1 cellular context compared by ENCODE assay signal in the genomic region with DNA sequence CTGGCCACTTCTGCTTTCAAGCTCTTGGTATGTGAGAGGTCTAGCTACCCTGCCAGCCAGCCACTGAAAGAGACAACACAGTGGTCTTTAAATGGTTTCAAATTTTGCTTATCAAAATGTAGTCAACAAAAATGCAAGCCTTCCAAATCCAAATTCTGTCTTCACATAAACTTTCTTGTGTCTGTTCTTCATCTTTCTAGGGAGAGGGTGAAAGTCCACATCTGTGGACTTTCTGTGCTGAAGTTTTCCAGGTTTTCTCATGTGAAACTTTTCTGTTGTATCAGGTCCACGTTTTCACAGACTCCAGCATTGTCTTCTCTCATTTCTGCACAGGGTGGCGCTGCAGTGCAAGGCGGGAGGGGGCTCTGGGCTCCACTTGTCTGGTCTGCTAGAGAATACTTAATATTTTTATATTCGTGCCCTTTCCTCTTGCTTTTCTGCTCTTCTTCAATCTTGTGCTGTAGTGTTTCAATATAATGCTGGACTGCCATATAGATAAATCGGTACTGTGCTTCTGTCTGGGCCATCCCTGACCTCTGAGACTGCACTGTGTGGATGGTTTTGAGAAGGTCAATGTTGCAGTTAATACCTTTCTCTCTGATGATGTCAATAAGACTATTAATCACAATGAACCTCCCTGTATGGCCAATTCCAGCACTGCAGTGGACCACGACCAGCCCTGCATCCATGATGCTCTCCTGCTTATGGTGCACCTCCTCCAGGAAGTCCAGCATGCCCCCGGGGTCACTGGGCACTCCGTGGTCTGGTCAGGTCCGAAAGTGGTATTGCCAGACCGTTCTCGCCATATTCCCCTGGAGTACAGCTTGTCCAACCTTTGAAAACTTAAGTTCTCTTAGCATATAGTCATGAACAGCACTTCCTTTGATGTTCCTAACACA.
A peak's percentile ranks its signal among the peaks of the same experiment; 100 is the strongest.
TF ChIP-seq lines count a peak whose summit lies in the region.

No MANE protein-coding gene starts in this region.

TF ChIP-seq in HEK293, 187 proteins besides CTCF, POLR2A, EP300 and RAD21 (continued from another document):
- TF ChIP-seq ZNF692 (tag by site-specific recombination; IDR thresholded peaks at IDR 0.05) (0 out of 2 replicates have a peak, but pooled peaks have one; percentile 15), ZNF654 (tag by site-specific recombination; IDR thresholded peaks at IDR 0.05; ENCODE audit: low read depth) (peak; percentile 86), ZNF175 (tag by site-specific recombination; IDR thresholded peaks at IDR 0.05) (no peak), SP7 (tag by site-specific recombination; IDR thresholded peaks at IDR 0.05) (no peak), ZBTB17 (tag by site-specific recombination; IDR thresholded peaks at IDR 0.05) (peak; percentile 96), PRDM1 (tag by site-specific recombination; IDR thresholded peaks at IDR 0.05) (peak; percentile 78), SP2 (tag by site-specific recombination; IDR thresholded peaks at IDR 0.05) (no peak), ZNF2 (tag by site-specific recombination; IDR thresholded peaks at IDR 0.05) (0 out of 2 replicates have a peak, but pooled peaks have one; percentile 44)
- TF ChIP-seq, protein P1, sequence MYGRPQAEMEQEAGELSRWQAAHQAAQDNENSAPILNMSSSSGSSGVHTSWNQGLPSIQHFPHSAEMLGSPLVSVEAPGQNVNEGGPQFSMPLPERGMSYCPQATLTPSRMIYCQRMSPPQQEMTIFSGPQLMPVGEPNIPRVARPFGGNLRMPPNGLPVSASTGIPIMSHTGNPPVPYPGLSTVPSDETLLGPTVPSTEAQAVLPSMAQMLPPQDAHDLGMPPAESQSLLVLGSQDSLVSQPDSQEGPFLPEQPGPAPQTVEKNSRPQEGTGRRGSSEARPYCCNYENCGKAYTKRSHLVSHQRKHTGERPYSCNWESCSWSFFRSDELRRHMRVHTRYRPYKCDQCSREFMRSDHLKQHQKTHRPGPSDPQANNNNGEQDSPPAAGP (tag by site-specific recombination; IDR thresholded peaks at IDR 0.05) = no peak
